In the genomic region with DNA sequence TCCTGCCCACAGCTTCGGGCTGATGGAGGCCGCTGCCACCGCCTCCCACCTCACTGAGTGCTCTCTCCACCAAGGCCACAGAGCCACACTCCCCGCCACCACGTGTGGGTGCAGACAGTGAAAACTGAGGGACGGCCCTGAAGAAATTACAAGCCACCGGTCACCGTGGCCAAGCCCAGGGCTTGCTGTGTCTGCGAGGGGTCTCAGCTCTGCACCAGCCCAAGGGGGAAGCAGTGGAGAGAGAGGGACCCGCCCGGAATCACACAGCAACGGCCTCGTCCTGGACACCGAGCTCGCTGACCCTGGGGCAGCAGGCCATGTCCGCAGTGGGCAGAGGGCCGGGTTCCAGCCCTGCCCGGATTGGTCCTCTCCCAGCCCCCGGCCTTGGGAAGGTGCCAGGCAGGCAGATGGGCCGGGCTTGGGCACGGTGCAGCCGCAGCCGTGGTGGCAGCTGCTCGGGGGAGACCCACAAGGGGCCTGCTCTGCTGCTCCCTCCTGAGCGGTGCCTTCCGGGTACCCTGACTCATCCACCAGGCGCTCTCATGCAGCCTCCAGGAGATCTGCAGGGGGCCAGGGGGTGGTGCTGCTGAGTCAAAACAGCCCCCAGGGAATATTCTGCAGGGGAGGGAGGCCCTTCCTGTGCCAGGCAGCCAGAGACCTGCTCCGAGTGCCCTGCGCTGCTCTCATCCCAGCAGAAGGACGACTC, we compare ENCODE assay signal across 8 cellular contexts. TPM values are rescaled to one million over a fixed set of nuclear protein-coding genes. Genes with fewer than 3 reads are reported as not detected.
A peak's percentile ranks its signal among the peaks of the same experiment; 100 is the strongest.
DNase-seq lines count a peak whose midpoint lies in the region; ATAC-seq and TF ChIP-seq lines count a peak whose summit lies in the region.

No MANE protein-coding gene starts in this region.

- peak; percentile 40 for DNase-seq in activated T-cell treated with anti-CD3 and anti-CD28 coated beads, Interleukin-2, amount 50 U/mL, for 24 hours
- DNase-seq in activated T-cell treated with anti-CD3 and anti-CD28 coated beads for 4 hours (no peak), SW480 (ENCODE audit: low spot score) (peak; percentile 59), spleen (peak; percentile 89), foreskin melanocyte (no peak)

- 57% methylated on average over 5 of the region's 30 CpGs; no CpG with 5 or more reads in 1 of the 2 donors for WGBS in gastroesophageal sphincter (ENCODE audit: low coverage in 1 of 2), 2 donors
- WGBS in spleen, 5 donors: 30 to 52% (median 47%) methylated on average over 2 to 30 of the region's 30 CpGs

- peak; percentile 34; the same call in 1 of the 2 replicates for TF ChIP-seq RAD21 in Ishikawa (IDR thresholded peaks at IDR 0.05; ENCODE audit: low read depth)

- peaks cover 94% of the 10 kb centered on the region for H3K27me3 ChIP-seq in gastroesophageal sphincter
- peaks cover 0 to 4% (median 0%) of the 10 kb centered on the region in 7 donors for H3K27me3 ChIP-seq in spleen (replicated peaks in 1 of 7)

- H3K27ac Mint-ChIP-seq in activated T-cell treated with anti-CD3 and anti-CD28 coated beads, Interleukin-2, amount 50 U/mL, for 24 hours: no peak overlapping the region

- ATAC-seq in gastroesophageal sphincter (peak; percentile 15), GM21360 (IDR thresholded peaks at IDR 0.05; ENCODE audit: unreplicated experiment) (no peak)

- H3K4me1 Mint-ChIP-seq in activated T-cell treated with anti-CD3 and anti-CD28 coated beads, Interleukin-2, amount 50 U/mL, for 24 hours (ENCODE audit: low read depth): peaks cover 7% of the 10 kb centered on the region

- no peaks in the 10 kb centered on the region for H3K9me3 Mint-ChIP-seq in activated T-cell treated with anti-CD3 and anti-CD28 coated beads, Interleukin-2, amount 50 U/mL, for 24 hours

- peaks cover 0 to 47% (median 24%) of the 10 kb centered on the region in 3 donors for H3K4me1 ChIP-seq in gastroesophageal sphincter
- H3K4me1 ChIP-seq in spleen: peaks cover 67 to 90% (median 78%) of the 10 kb centered on the region in 6 donors

- intact Hi-C loops in spleen (cut with DNase I; ENCODE audit: low total_unique reads): no loop called here

- H3K36me3 ChIP-seq in gastroesophageal sphincter: no peaks in the 10 kb centered on the region
- H3K36me3 ChIP-seq in spleen: peaks cover 0 to 8% (median 0%) of the 10 kb centered on the region in 6 donors

- H3K27ac ChIP-seq in gastroesophageal sphincter: no peak overlapping the region
- peak overlapping the region in 7 of 8 donors; percentile 32 to 91 (median 81) for H3K27ac ChIP-seq in spleen

- H3K4me3 ChIP-seq in gastroesophageal sphincter (no peak overlapping the region), spleen (peak overlapping the region in 1 of 8 donors; percentile 31)

- H3K4me3 Mint-ChIP-seq in activated T-cell treated with anti-CD3 and anti-CD28 coated beads, Interleukin-2, amount 50 U/mL, for 24 hours: no peak overlapping the region

- no peaks in the 10 kb centered on the region for H3K36me3 Mint-ChIP-seq in activated T-cell treated with anti-CD3 and anti-CD28 coated beads, Interleukin-2, amount 50 U/mL, for 24 hours (ENCODE audit: low read depth)

- no peaks in the 10 kb centered on the region for H3K9me3 ChIP-seq in gastroesophageal sphincter
- H3K9me3 ChIP-seq in spleen: no peaks in the 10 kb centered on the region

- TF ChIP-seq POLR2A in gastroesophageal sphincter (IDR thresholded peaks at IDR 0.05): no peak
- no peak for TF ChIP-seq POLR2A in spleen (IDR thresholded peaks at IDR 0.05)

- H3K27me3 Mint-ChIP-seq in activated T-cell treated with anti-CD3 and anti-CD28 coated beads, Interleukin-2, amount 50 U/mL, for 24 hours: peaks cover 19% of the 10 kb centered on the region

- TF ChIP-seq EP300 in Ishikawa (IDR thresholded peaks at IDR 0.05; ENCODE audit: borderline replicate concordance) (peak; percentile 69), gastroesophageal sphincter (IDR thresholded peaks at IDR 0.05) (no peak)

- TF ChIP-seq CTCF in gastroesophageal sphincter (IDR thresholded peaks at IDR 0.05) (peak in 1 of 4 experiments; percentile 21), spleen (IDR thresholded peaks at IDR 0.05 in 8 of 11, conservative IDR thresholded peaks at IDR 0.05 in 3 of 11) (peak in 9 of 11 experiments; percentile 33 to 72 (median 58))

TF ChIP-seq in Ishikawa, 13 proteins besides CTCF, POLR2A, EP300 and RAD21:
- TF ChIP-seq CREB1 (IDR thresholded peaks at IDR 0.05; ENCODE audit: low read depth): no peak
- TF ChIP-seq REST (IDR thresholded peaks at IDR 0.05; ENCODE audit: low read depth): no peak
- TF ChIP-seq CEBPB (IDR thresholded peaks at IDR 0.05): peak; percentile 12; the same call in 1 of the 2 replicates
- TF ChIP-seq TAF1 (IDR thresholded peaks at IDR 0.05; ENCODE audit: low read depth): no peak; the same call in 1 of the 2 replicates
- peak; percentile 87 for TF ChIP-seq ZBTB7A (IDR thresholded peaks at IDR 0.05; ENCODE audit: low read depth)
- peak; percentile 68 for TF ChIP-seq NFIC (IDR thresholded peaks at IDR 0.05)
- TF ChIP-seq TEAD4 (IDR thresholded peaks at IDR 0.05): peak; percentile 43; the same call in 1 of the 2 replicates
- peak; percentile 84 for TF ChIP-seq TCF12 (IDR thresholded peaks at IDR 0.05; ENCODE audit: low read depth)
- TF ChIP-seq YY1 (IDR thresholded peaks at IDR 0.05; ENCODE audit: low read depth): no peak
- TF ChIP-seq, protein P1, sequence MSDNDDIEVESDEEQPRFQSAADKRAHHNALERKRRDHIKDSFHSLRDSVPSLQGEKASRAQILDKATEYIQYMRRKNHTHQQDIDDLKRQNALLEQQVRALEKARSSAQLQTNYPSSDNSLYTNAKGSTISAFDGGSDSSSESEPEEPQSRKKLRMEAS (IDR thresholded peaks at IDR 0.05): peak; percentile 50
- TF ChIP-seq, protein P2, sequence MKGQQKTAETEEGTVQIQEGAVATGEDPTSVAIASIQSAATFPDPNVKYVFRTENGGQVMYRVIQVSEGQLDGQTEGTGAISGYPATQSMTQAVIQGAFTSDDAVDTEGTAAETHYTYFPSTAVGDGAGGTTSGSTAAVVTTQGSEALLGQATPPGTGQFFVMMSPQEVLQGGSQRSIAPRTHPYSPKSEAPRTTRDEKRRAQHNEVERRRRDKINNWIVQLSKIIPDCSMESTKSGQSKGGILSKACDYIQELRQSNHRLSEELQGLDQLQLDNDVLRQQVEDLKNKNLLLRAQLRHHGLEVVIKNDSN (IDR thresholded peaks at IDR 0.05): 0 out of 2 replicates have a peak, but pooled peaks have one; percentile 14
- 0 out of 2 replicates have a peak, but pooled peaks have one; percentile 14 for TF ChIP-seq FOXM1 (IDR thresholded peaks at IDR 0.05; ENCODE audit: borderline replicate concordance, low read depth)
- TF ChIP-seq EGR1 (IDR thresholded peaks at IDR 0.05): no peak

RNA-seq across cellular contexts. Expression of gene CBFA2T3, which starts 52.0 kb away (rescaled TPM):
- total RNA-seq in gastroesophageal sphincter (1 to 10 TPM; 1.4 to 5.8 (median 1.5) TPM), spleen (10 to 100 TPM; 10.5 to 59.8 (median 56.3) TPM)
- polyA plus RNA-seq in spleen: 10 to 100 TPM in 2 of 3 donors, 1 to 10 TPM in 1; 8.4 to 25.1 (median 14.3) TPM

RNA-seq across cellular contexts. Expression of gene PABPN1L, which starts 58.5 kb away (rescaled TPM):
- total RNA-seq in gastroesophageal sphincter (under 1 TPM in 1 of 4 donors, not detected in 3; 0.54 TPM), spleen (1 to 10 TPM in 1 of 7 donors, under 1 TPM in 2, not detected in 4; 0.72 to 1.3 (median 0.85) TPM)
- under 1 TPM; 0.26 to 0.67 (median 0.29) TPM for polyA plus RNA-seq in spleen

Comparison
In these comparisons a context has a peak if more than half of its experiments do, and no peak if none do; other contexts are left out.
1. DNase-seq: peak in activated T-cell treated with anti-CD3 and anti-CD28 coated beads, Interleukin-2, amount 50 U/mL, for 24 hours (single experiment), SW480 (single experiment) and spleen (single experiment); none in activated T-cell treated with anti-CD3 and anti-CD28 coated beads for 4 hours (single experiment) and foreskin melanocyte (single experiment).
2. H3K27ac ChIP-seq: peak in spleen (7 of 8); none in gastroesophageal sphincter (0 of 4).